Comparison of ENCODE assay signal across 20 cellular contexts in the genomic region with DNA sequence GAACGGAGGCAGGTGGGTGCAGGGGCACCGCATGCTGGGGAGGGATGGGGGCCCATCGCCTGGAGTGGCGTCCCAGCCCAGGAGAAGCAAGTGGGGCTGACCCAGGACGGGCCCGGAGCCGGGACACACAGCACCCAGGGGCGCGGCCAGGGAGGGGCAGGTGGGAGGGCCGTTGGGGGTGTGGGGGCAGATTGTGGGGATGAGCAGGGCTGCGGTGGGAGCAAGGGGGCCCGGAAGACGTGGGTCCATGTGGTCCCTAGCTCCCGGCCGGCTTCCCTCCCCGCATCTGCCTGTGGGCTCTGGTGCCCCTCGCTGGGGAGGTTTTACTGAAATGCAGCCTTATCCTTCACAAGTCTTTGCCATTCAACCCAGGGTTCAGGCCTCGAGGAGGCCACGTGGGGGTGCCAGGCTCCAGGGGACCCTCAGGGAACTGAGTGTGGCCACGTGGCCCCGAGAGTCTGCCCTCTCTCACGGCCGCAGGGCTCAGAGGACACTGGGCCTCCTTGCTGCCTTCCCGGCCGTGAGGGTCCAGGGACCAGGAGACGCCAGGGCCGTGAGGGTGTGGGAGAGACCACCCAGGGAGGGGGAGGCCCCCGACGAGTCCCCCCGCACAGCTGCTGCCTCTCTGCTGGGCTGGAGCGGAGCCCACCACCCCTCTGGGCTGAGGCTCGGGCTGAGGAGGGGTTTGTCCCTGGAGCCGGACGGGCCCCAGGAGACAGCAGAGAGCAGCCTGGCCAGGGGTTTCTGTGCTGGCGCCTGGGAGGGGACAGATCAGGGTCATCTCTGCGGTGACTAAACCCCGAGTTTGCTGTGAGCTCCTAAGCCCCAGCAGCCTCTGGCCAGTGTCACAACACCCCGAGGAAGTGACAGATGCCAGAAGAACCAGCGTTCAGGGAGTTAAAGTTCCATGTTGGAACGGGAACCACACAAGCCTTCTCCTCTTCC.
"Had no signal": no experiment of that assay in that cellular context is flagged by ENCODE, and none has a peak within 500 bp of the region (broad histone marks: within the 10 kb centered on the region; RNA-seq: fewer than 3 reads in every experiment).

No MANE protein-coding gene starts in this region.

- H3K4me1 ChIP-seq: ascending aorta, gastrocnemius medialis, psoas muscle, thyroid gland had no signal

- H3K36me3 Mint-ChIP-seq: activated naive CD4-positive, alpha-beta T cell treated with anti-CD3 and anti-CD28 coated beads, Interleukin-2, amount 50 U/mL, for 24 hours; immature natural killer cell; naive B cell; neural progenitor cell had no signal

- H3K36me3 ChIP-seq: ascending aorta, gastrocnemius medialis, heart left ventricle, neural progenitor cell, ovary, thyroid gland had no signal

- H3K27me3 Mint-ChIP-seq: activated naive CD4-positive, alpha-beta T cell treated with anti-CD3 and anti-CD28 coated beads, Interleukin-2, amount 50 U/mL, for 24 hours had no signal

- H3K9me3 Mint-ChIP-seq: activated naive CD4-positive, alpha-beta T cell treated with anti-CD3 and anti-CD28 coated beads, Interleukin-2, amount 50 U/mL, for 24 hours; activated T-cell treated with anti-CD3 and anti-CD28 coated beads, Interleukin-2, amount 50 U/mL, for 72 hours; immature natural killer cell; naive B cell; neural progenitor cell had no signal

- H3K4me3 ChIP-seq: ascending aorta, gastrocnemius medialis, heart left ventricle, neural progenitor cell, ovary, psoas muscle, thyroid gland had no signal

- H3K9me3 ChIP-seq: ascending aorta, gastrocnemius medialis, heart left ventricle, ovary, psoas muscle, thyroid gland had no signal

- H3K27ac ChIP-seq: ascending aorta, gastrocnemius medialis, heart left ventricle, neural progenitor cell, ovary, psoas muscle, thyroid gland had no signal

- DNase-seq: activated CD4-positive, alpha-beta T cell treated with anti-CD3 and anti-CD28 coated beads, Interleukin-2, amount 50 U/mL, for 4 hours; activated gamma-delta T cell; activated T-cell treated with anti-CD3 and anti-CD28 coated beads, Interleukin-2, amount 50 U/mL, for 72 hours; cortex of kidney; gastrocnemius medialis; heart left ventricle; immature natural killer cell; kidney glomerular epithelial cell; left ventricle myocardium superior; naive B cell; ovary; psoas muscle; stimulated activated CD4-positive, alpha-beta T cell treated with anti-CD3 and anti-CD28 coated beads, Interleukin-4, amount 100 ng/mL, for 24 hours; stimulated activated naive B cell treated with anti-CD40 and anti-IgM and Interleukin-4, amounts not matched to agents 10 μg/mL and 1 μg/mL and 100 μg/mL, for 72 hours; T-helper 2 cell; thyroid gland had no signal

- ATAC-seq: activated T-cell treated with anti-CD3 and anti-CD28 coated beads, Interleukin-2, amount 50 U/mL, for 72 hours; gastrocnemius medialis; left ventricle myocardium superior; psoas muscle; right cardiac atrium; stimulated activated naive B cell treated with anti-CD40 and anti-IgM and Interleukin-4, amounts not matched to agents 10 μg/mL and 1 μg/mL and 100 μg/mL, for 72 hours had no signal

- H3K9ac ChIP-seq: neural progenitor cell had no signal

- H3K27me3 ChIP-seq: ascending aorta, ovary, thyroid gland had no signal

- H3K27ac Mint-ChIP-seq: activated naive CD4-positive, alpha-beta T cell treated with anti-CD3 and anti-CD28 coated beads, Interleukin-2, amount 50 U/mL, for 24 hours; activated T-cell treated with anti-CD3 and anti-CD28 coated beads, Interleukin-2, amount 50 U/mL, for 72 hours; immature natural killer cell; stimulated activated naive B cell treated with anti-CD40 and anti-IgM and Interleukin-4, amounts not matched to agents 10 μg/mL and 1 μg/mL and 100 μg/mL, for 72 hours had no signal

- H3K4me3 Mint-ChIP-seq: activated naive CD4-positive, alpha-beta T cell treated with anti-CD3 and anti-CD28 coated beads, Interleukin-2, amount 50 U/mL, for 24 hours; activated T-cell treated with anti-CD3 and anti-CD28 coated beads, Interleukin-2, amount 50 U/mL, for 72 hours; immature natural killer cell; naive B cell; neural progenitor cell; stimulated activated naive B cell treated with anti-CD40 and anti-IgM and Interleukin-4, amounts not matched to agents 10 μg/mL and 1 μg/mL and 100 μg/mL, for 72 hours had no signal

- H2AFZ ChIP-seq: neural progenitor cell had no signal

- H3K4me2 ChIP-seq: neural progenitor cell had no signal
